19 cellular contexts compared by ENCODE assay signal in the genomic region with DNA sequence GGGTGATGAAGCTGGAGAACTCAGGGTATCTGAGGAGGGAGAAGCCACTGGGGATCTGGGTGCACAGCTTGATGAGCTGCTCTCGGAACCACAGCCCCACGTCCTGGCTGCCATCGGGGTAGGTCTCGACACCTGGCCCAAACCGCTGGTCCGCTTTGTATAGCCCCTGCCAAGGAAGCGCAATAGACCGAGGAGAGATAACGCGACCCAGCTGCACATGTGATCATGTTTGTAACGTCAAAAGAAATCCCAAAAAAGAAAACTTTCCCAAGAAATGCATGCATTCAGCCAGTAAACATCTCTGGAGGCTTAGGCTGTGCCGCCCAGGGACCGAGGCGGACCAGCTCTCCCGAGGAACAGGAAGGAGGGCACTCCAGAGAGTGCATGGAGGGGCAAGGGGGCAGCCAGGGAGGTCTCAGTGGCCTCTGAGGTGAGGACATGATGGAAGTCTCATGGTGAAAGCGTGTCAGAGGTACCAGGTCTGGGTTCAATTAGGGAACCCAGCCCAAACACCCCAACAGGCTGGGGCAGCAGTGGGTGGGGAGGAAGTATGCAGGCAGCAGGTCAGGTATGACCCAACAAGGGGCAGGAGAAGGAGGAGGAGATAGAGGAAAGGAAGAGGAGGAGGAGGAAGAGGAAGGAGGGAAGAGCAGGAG.
"Had no signal": no experiment of that assay in that cellular context is flagged by ENCODE, and none has a peak within 500 bp of the region (broad histone marks: within the 10 kb centered on the region; RNA-seq: fewer than 3 reads in every experiment).

No MANE protein-coding gene starts in this region.

- H3K9me3 ChIP-seq: pancreas had no signal

- H3K4me1 Mint-ChIP-seq: activated CD4-positive, alpha-beta T cell treated with anti-CD3 and anti-CD28 coated beads, Interleukin-2, amount 10 ng/mL, durations not matched to agents 7 days and 5 days; T-cell had no signal

- H3K27me3 ChIP-seq: esophagus muscularis mucosa, hepatocyte, pancreas, right lobe of liver had no signal

- H3K4me3 Mint-ChIP-seq: activated CD4-positive, alpha-beta T cell treated with anti-CD3 and anti-CD28 coated beads, Interleukin-2, amount 10 ng/mL, durations not matched to agents 7 days and 5 days; immature natural killer cell; natural killer cell treated with Interleukin-12 subunit alpha and Interleukin-12 subunit beta and Interleukin-15 and Interleukin-18, amount 100 ng/mL, for 72 hours; stimulated activated naive B cell treated with anti-CD40 and anti-IgM and Interleukin-4, amounts not matched to agents 10 μg/mL and 1 μg/mL and 100 μg/mL, for 72 hours; T-cell; T-helper 2 cell treated with Interferon-gamma antibody and Interleukin-4, amounts not matched to agents 5 μg/mL and 100 μg/mL, for 36 hours had no signal

- H3K4me3 ChIP-seq: esophagus muscularis mucosa, hepatocyte, left ventricle myocardium inferior, pancreas, right lobe of liver had no signal

- H3K27ac Mint-ChIP-seq: activated CD4-positive, alpha-beta T cell treated with anti-CD3 and anti-CD28 coated beads, Interleukin-2, amount 10 ng/mL, durations not matched to agents 7 days and 5 days; immature natural killer cell; natural killer cell treated with Interleukin-12 subunit alpha and Interleukin-12 subunit beta and Interleukin-15 and Interleukin-18, amount 100 ng/mL, for 72 hours; T-cell; T-helper 2 cell treated with Interferon-gamma antibody and Interleukin-4, amounts not matched to agents 5 μg/mL and 100 μg/mL, for 36 hours had no signal

- H3K27me3 Mint-ChIP-seq: activated CD4-positive, alpha-beta T cell treated with anti-CD3 and anti-CD28 coated beads, Interleukin-2, amount 10 ng/mL, durations not matched to agents 7 days and 5 days; natural killer cell treated with Interleukin-12 subunit alpha and Interleukin-12 subunit beta and Interleukin-15 and Interleukin-18, amount 100 ng/mL, for 72 hours; stimulated activated naive B cell treated with anti-CD40 and anti-IgM and Interleukin-4, amounts not matched to agents 10 μg/mL and 1 μg/mL and 100 μg/mL, for 72 hours; T-cell had no signal

- H3K36me3 ChIP-seq: right lobe of liver had no signal

- DNase-seq: activated CD4-positive, alpha-beta T cell treated with anti-CD3 and anti-CD28 coated beads, Interleukin-2, amount 10 ng/mL, durations not matched to agents 7 days and 5 days; effector memory CD4-positive, alpha-beta T cell; glutamatergic neuron; immature natural killer cell; left ventricle myocardium inferior; mammary epithelial cell; right lobe of liver; small intestine; stimulated activated CD4-positive, alpha-beta T cell treated with anti-CD3 and anti-CD28 coated beads, Interleukin-15, amount 100 ng/mL, for 24 hours; stimulated activated naive B cell treated with anti-CD40 and anti-IgM and Interleukin-4, amounts not matched to agents 10 μg/mL and 1 μg/mL and 100 μg/mL, for 72 hours; T-cell; trophoblast cell had no signal

- H3K27ac ChIP-seq: esophagus muscularis mucosa, hepatocyte, left ventricle myocardium inferior, pancreas, right lobe of liver, VCaP had no signal

- ATAC-seq: activated CD4-positive, CD25-positive, alpha-beta regulatory T cell treated with anti-CD3 and anti-CD28 coated beads, Interleukin-2, amount 50 U/mL, for 24 hours; pancreas; stimulated activated naive B cell treated with anti-CD40 and anti-IgM and Interleukin-4, amounts not matched to agents 10 μg/mL and 1 μg/mL and 100 μg/mL, for 72 hours; T-cell had no signal

- H3K4me1 ChIP-seq: esophagus muscularis mucosa, left ventricle myocardium inferior, pancreas, right lobe of liver had no signal
